15 cellular contexts compared by ENCODE assay signal in genomic region chr4:185822791-185823190, GRCh38. TPM values are rescaled to one million over a fixed set of nuclear protein-coding genes. Genes with fewer than 3 reads are reported as not detected.
DNase-seq lines count a peak whose midpoint lies in the region; ATAC-seq, FAIRE-seq and TF ChIP-seq lines count a peak whose summit lies in the region.
"Had no signal": no experiment of that assay in that cellular context is flagged by ENCODE, and none has a peak within 500 bp of the region (broad histone marks: within the 10 kb centered on the region; RNA-seq: fewer than 3 reads in every experiment).

No MANE protein-coding gene starts in this region.

- CTCF ChIA-PET in WTC11 (lab: Charles Lee), result interaction anchor here (0.7 kb wide), 1 partner anchor 24 kb away, joined by 4 read pairs; no protein-coding TSS in a partner anchor

- H3K4me3 Mint-ChIP-seq in GM23338, result no peak overlapping the region
- H3K4me3 Mint-ChIP-seq in WTC11, result no peak overlapping the region
- no peak overlapping the region for H3K4me3 Mint-ChIP-seq in endodermal cell
- H3K4me3 Mint-ChIP-seq: CD4-positive, CD25-positive, alpha-beta regulatory T cell had no signal

- H3F3A ChIP-seq in GM23338 (replicated peaks; ENCODE audit: low read depth), result peaks cover 8% of the 10 kb centered on the region; the same call in 1 of the 2 replicates

- POLR2A ChIA-PET in WTC11 (lab: Charles Lee), result no interaction called here

- DNase-seq in GM23338 (ENCODE audit: low spot score) (no peak), WTC11 (ENCODE audit: low spot score) (no peak), endodermal cell (no peak), pancreas (no peak), H7 (no peak)
- DNase-seq in activated T-cell treated with anti-CD3 and anti-CD28 coated beads, Interleukin-2, amount 50 U/mL, for 1 hour, result no peak
- DNase-seq: 8988T; Calu3; CD4-positive, CD25-positive, alpha-beta regulatory T cell; DMS 273 treated with DMSO at 0.1 percent for 48 hours had no signal

- H3K36me3 ChIP-seq in GM23338 (ENCODE audit: insufficient read depth), result no peaks in the 10 kb centered on the region
- no peaks in the 10 kb centered on the region for H3K36me3 ChIP-seq in endodermal cell (ENCODE audit: control insufficient read depth, insufficient read depth, low read length)
- no peaks in the 10 kb centered on the region for H3K36me3 ChIP-seq in pancreas
- no peaks in the 10 kb centered on the region for H3K36me3 ChIP-seq in H7 (replicated peaks; ENCODE audit: control insufficient read depth, insufficient read depth, low read length)
- H3K36me3 ChIP-seq: BLaER1 treated with 17β-estradiol and CSF1 and Interleukin-3, amounts not matched to agents 10 nM and 100 nM had no signal

- H2AFZ ChIP-seq in GM23338, result peak overlapping the region; percentile 94

- ATAC-seq in GM23338, result no peak
- ATAC-seq in WTC11, result 0 out of 2 replicates have a peak, but pooled peaks have one; percentile 16
- no peak for ATAC-seq in pancreas
- ATAC-seq in GM21423 (IDR thresholded peaks at IDR 0.05; ENCODE audit: unreplicated experiment), result no peak
- ATAC-seq: HepG2 had no signal

- H3K4me2 ChIP-seq in GM23338, result no peak overlapping the region
- H3K4me2 ChIP-seq: KMS-11 had no signal

- 58 to 71% methylated on average over 7 to 10 of the region's 10 CpGs for WGBS in endodermal cell (ENCODE audit: insufficient coverage in 1 of 2, insufficient read length in 1 of 2), 2 experiments
- 35 to 38% methylated on average over 10 of the region's 10 CpGs for WGBS in pancreas, 2 donors

- H3K27ac ChIP-seq in GM23338 (ENCODE audit: low read depth) (no peak overlapping the region; the same call in 1 of the 2 replicates), endodermal cell (ENCODE audit: low read depth, low read length) (no peak overlapping the region), pancreas (peak overlapping the region in 3 of 4 donors; percentile 13 to 95 (median 94))
- H3K27ac ChIP-seq: BLaER1 treated with 17β-estradiol and CSF1 and Interleukin-3, amounts not matched to agents 10 nM and 100 nM; KMS-11 had no signal

- no peaks in the 10 kb centered on the region for H3K27me3 ChIP-seq in GM23338 (ENCODE audit: insufficient read depth)
- H3K27me3 ChIP-seq in endodermal cell (ENCODE audit: control insufficient read depth, insufficient read depth, low read length, poor library complexity, severe bottlenecking), result no peaks in the 10 kb centered on the region
- H3K27me3 ChIP-seq in pancreas, result no peaks in the 10 kb centered on the region
- no peaks in the 10 kb centered on the region for H3K27me3 ChIP-seq in H7 (ENCODE audit: control insufficient read depth, insufficient read depth, low read length)
- H3K27me3 ChIP-seq: BLaER1 treated with 17β-estradiol and CSF1 and Interleukin-3, amounts not matched to agents 10 nM and 100 nM had no signal

- peaks cover 4% of the 10 kb centered on the region for H3K9me3 ChIP-seq in endodermal cell (ENCODE audit: control insufficient read depth, low read length)
- no peaks in the 10 kb centered on the region for H3K9me3 ChIP-seq in pancreas

- H3K9me3 Mint-ChIP-seq in GM23338, result no peaks in the 10 kb centered on the region
- peaks cover 9% of the 10 kb centered on the region; the same call in 1 of the 2 replicates for H3K9me3 Mint-ChIP-seq in WTC11
- H3K9me3 Mint-ChIP-seq in endodermal cell, result no peaks in the 10 kb centered on the region

- H3K36me3 Mint-ChIP-seq in GM23338 (ENCODE audit: low read depth) (no peaks in the 10 kb centered on the region), WTC11 (no peaks in the 10 kb centered on the region; the same call in 1 of the 2 replicates), endodermal cell (ENCODE audit: low read depth) (no peaks in the 10 kb centered on the region)
- H3K36me3 Mint-ChIP-seq: CD4-positive, CD25-positive, alpha-beta regulatory T cell had no signal

- no peak for FAIRE-seq in pancreas (lab: Jason Lieb, UNC)
- FAIRE-seq: H54, HepG2 had no signal

- H3K27ac Mint-ChIP-seq in GM23338, result peak overlapping the region; percentile 51
- no peak overlapping the region for H3K27ac Mint-ChIP-seq in WTC11
- peak overlapping the region; percentile 77 for H3K27ac Mint-ChIP-seq in endodermal cell
- H3K27ac Mint-ChIP-seq: CD4-positive, CD25-positive, alpha-beta regulatory T cell had no signal

- H3K9me2 ChIP-seq in GM23338 (ENCODE audit: insufficient read depth), result peaks cover 13% of the 10 kb centered on the region

- intact Hi-C loops in pancreas (cut with DNase I), result no loop called here

- no peaks in the 10 kb centered on the region for H3K79me2 ChIP-seq in GM23338 (replicated peaks; ENCODE audit: insufficient read depth)

- no peaks in the 10 kb centered on the region for H4K20me1 ChIP-seq in GM23338 (replicated peaks; ENCODE audit: insufficient read depth)
- H4K20me1 ChIP-seq: BLaER1 treated with 17β-estradiol and CSF1 and Interleukin-3, amounts not matched to agents 10 nM and 100 nM had no signal

- peaks cover 10% of the 10 kb centered on the region for H3K4me1 ChIP-seq in GM23338 (ENCODE audit: insufficient read depth)
- H3K4me1 ChIP-seq in endodermal cell (ENCODE audit: control insufficient read depth, insufficient read depth, low read length), result peaks cover 10% of the 10 kb centered on the region
- peaks cover 35 to 44% (median 43%) of the 10 kb centered on the region in 3 donors for H3K4me1 ChIP-seq in pancreas

- H3K4me1 Mint-ChIP-seq in GM23338, result peaks cover 20% of the 10 kb centered on the region
- H3K4me1 Mint-ChIP-seq in WTC11, result peaks cover 34% of the 10 kb centered on the region
- peaks cover 35% of the 10 kb centered on the region for H3K4me1 Mint-ChIP-seq in endodermal cell
- H3K4me1 Mint-ChIP-seq: CD4-positive, CD25-positive, alpha-beta regulatory T cell had no signal

- H3K9ac ChIP-seq in endodermal cell (ENCODE audit: extremely low read depth, low read length, poor library complexity, severe bottlenecking), result no peak overlapping the region
- H3K9ac ChIP-seq: BLaER1 treated with 17β-estradiol and CSF1 and Interleukin-3, amounts not matched to agents 10 nM and 100 nM; KMS-11 had no signal

- H3K4me3 ChIP-seq in GM23338, result no peak overlapping the region
- H3K4me3 ChIP-seq in endodermal cell (ENCODE audit: low read length), result no peak overlapping the region
- peak overlapping the region in 2 of 4 donors; percentile 48 to 56 for H3K4me3 ChIP-seq in pancreas
- no peak overlapping the region for H3K4me3 ChIP-seq in H7 (ENCODE audit: insufficient read depth, low read depth, low read length)
- H3K4me3 ChIP-seq: BLaER1 treated with 17β-estradiol and CSF1 and Interleukin-3, amounts not matched to agents 10 nM and 100 nM had no signal

- H3K27me3 Mint-ChIP-seq in GM23338 (ENCODE audit: insufficient read depth, low read depth, poor library complexity) (peaks cover 9% of the 10 kb centered on the region), WTC11 (ENCODE audit: low read depth) (no peaks in the 10 kb centered on the region), endodermal cell (ENCODE audit: insufficient read depth) (peaks cover 3% of the 10 kb centered on the region)

- no peak for TF ChIP-seq CTCF in GM23338 (conservative IDR thresholded peaks at IDR 0.05; ENCODE audit: low read depth in 2 of 2)
- TF ChIP-seq CTCF in WTC11 (IDR thresholded peaks at IDR 0.05), result no peak
- TF ChIP-seq CTCF in endodermal cell (conservative IDR thresholded peaks at IDR 0.05), result no peak
- TF ChIP-seq CTCF in pancreas (IDR thresholded peaks at IDR 0.05), result no peak

TF ChIP-seq in GM23338, 12 proteins besides CTCF, POLR2A, EP300 and RAD21 (continues in another document):
- no peak for TF ChIP-seq JUNB (IDR thresholded peaks at IDR 0.05; ENCODE audit: unreplicated experiment)
- no peak for TF ChIP-seq ETS1 (IDR thresholded peaks at IDR 0.05)
- TF ChIP-seq EZH2 (IDR thresholded peaks at IDR 0.05; ENCODE audit: low read depth, unreplicated experiment), result no peak
- TF ChIP-seq POLR2AphosphoS5 (IDR thresholded peaks at IDR 0.05; ENCODE audit: low read depth), result no peak
- no peak for TF ChIP-seq ZNF331 (CRISPR knock-in tag; IDR thresholded peaks at IDR 0.05; ENCODE audit: low read depth)

TF ChIP-seq in WTC11, 78 proteins besides CTCF, POLR2A, EP300 and RAD21 (continues in another document):
- no peak for TF ChIP-seq SMAD4 (CRISPR knock-in tag; IDR thresholded peaks at IDR 0.05)
- no peak for TF ChIP-seq ZNF232 (CRISPR knock-in tag; IDR thresholded peaks at IDR 0.05)
- no peak for TF ChIP-seq ERG (CRISPR knock-in tag; IDR thresholded peaks at IDR 0.05)
- TF ChIP-seq, protein P1, sequence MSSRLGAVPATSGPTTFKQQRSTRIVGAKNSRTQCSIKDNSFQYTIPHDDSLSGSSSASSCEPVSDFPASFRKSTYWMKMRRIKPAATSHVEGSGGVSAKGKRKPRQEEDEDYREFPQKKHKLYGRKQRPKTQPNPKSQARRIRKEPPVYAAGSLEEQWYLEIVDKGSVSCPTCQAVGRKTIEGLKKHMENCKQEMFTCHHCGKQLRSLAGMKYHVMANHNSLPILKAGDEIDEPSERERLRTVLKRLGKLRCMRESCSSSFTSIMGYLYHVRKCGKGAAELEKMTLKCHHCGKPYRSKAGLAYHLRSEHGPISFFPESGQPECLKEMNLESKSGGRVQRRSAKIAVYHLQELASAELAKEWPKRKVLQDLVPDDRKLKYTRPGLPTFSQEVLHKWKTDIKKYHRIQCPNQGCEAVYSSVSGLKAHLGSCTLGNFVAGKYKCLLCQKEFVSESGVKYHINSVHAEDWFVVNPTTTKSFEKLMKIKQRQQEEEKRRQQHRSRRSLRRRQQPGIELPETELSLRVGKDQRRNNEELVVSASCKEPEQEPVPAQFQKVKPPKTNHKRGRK (CRISPR knock-in tag; IDR thresholded peaks at IDR 0.05; ENCODE audit: borderline replicate concordance), result no peak
- no peak for TF ChIP-seq NR2C2 (CRISPR knock-in tag; IDR thresholded peaks at IDR 0.05)

RNA-seq across cellular contexts. Expression of gene SORBS2, which starts 10.8 kb away (rescaled TPM):
- 17.8 and 24.6 TPM in 2 replicates for total RNA-seq in GM23338 (2014; rRNA removed; shearing (Covaris generic))
- polyA plus RNA-seq in GM23338 (2016; fragmentation: Nextera tagmentation; extraction: Ambion mirVana) (23.2 and 27.6 TPM in 2 replicates), pancreas (10 to 100 TPM; 61.7 to 74.9 TPM)
- total RNA-seq in WTC11 (2021) (29.5 to 44.5 TPM (median 31.4 TPM) in 3 replicates), endodermal cell (10 to 100 TPM in 1 of 2 donors, 1 to 10 TPM in 1; 7.0 to 13.8 TPM), pancreas (100 to 1,000 TPM; 103 to 245 (median 145) TPM)
- 57.3 TPM for polyA plus RNA-seq in endodermal cell (2013, experiment 1 of 2)
- 60.3 TPM for polyA plus RNA-seq in endodermal cell (2013, experiment 2 of 2)
- total RNA-seq in H7 (2014; rRNA removed; shearing (Covaris generic)), result 6.8 and 7.3 TPM in 2 replicates
- polyA plus RNA-seq: CD4-positive, CD25-positive, alpha-beta regulatory T cell had no signal

Comparison
In these comparisons a context has a peak if more than half of its experiments do, and no peak if none do; other contexts are left out.
1. H3K27ac ChIP-seq: peak in pancreas (3 of 4); none in GM23338 (single experiment) and endodermal cell (single experiment).